Comparison of ENCODE assay signal across 1 cellular context in the genomic region with DNA sequence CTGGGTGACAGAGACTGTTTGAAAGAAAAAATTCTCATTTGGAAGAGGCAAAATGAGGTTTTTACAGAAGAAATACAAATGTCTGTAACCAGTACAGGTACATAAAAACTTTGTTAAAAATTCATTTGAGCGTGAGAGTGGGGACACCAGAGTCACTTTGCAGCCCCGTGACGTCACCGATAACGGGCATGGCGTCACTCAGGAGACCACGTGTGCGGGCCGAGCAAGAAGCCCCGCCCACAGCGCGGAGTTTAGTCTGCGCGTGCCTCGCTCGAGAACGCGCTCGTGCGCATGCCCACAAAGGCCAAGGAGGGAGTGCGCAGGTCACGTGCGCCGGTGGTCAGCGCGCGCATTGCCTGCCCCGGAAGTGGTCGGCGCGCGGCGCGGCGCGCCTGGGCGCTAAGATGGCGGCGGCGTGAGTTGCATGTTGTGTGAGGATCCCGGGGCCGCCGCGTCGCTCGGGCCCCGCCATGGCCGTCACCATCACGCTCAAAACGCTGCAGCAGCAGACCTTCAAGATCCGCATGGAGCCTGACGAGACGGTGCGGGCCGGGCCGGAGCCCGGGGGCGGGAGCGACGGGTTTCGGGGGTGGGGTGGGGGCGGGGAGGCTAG.
TF ChIP-seq lines count a peak whose summit lies in the region.

A gene (plus strand): TSS at position 384 of the 613 bp plus-strand sequence. CDS start 87 bp downstream, at position 471.

TF ChIP-seq in GM23338, 12 proteins besides CTCF, POLR2A, EP300 and RAD21:
- TF ChIP-seq ZNF331 (CRISPR knock-in tag; IDR thresholded peaks at IDR 0.05; ENCODE audit: low read depth), result 0 out of 2 replicates have a peak, but pooled peaks have one; percentile 16
- TF ChIP-seq ZNF114 (CRISPR knock-in tag; IDR thresholded peaks at IDR 0.05), result no peak
- TF ChIP-seq, protein P1, sequence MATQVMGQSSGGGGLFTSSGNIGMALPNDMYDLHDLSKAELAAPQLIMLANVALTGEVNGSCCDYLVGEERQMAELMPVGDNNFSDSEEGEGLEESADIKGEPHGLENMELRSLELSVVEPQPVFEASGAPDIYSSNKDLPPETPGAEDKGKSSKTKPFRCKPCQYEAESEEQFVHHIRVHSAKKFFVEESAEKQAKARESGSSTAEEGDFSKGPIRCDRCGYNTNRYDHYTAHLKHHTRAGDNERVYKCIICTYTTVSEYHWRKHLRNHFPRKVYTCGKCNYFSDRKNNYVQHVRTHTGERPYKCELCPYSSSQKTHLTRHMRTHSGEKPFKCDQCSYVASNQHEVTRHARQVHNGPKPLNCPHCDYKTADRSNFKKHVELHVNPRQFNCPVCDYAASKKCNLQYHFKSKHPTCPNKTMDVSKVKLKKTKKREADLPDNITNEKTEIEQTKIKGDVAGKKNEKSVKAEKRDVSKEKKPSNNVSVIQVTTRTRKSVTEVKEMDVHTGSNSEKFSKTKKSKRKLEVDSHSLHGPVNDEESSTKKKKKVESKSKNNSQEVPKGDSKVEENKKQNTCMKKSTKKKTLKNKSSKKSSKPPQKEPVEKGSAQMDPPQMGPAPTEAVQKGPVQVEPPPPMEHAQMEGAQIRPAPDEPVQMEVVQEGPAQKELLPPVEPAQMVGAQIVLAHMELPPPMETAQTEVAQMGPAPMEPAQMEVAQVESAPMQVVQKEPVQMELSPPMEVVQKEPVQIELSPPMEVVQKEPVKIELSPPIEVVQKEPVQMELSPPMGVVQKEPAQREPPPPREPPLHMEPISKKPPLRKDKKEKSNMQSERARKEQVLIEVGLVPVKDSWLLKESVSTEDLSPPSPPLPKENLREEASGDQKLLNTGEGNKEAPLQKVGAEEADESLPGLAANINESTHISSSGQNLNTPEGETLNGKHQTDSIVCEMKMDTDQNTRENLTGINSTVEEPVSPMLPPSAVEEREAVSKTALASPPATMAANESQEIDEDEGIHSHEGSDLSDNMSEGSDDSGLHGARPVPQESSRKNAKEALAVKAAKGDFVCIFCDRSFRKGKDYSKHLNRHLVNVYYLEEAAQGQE (IDR thresholded peaks at IDR 0.05; ENCODE audit: unreplicated experiment), result no peak
- peak; percentile 80 for TF ChIP-seq POLR2AphosphoS5 (IDR thresholded peaks at IDR 0.05; ENCODE audit: low read depth)
- TF ChIP-seq, protein P2, sequence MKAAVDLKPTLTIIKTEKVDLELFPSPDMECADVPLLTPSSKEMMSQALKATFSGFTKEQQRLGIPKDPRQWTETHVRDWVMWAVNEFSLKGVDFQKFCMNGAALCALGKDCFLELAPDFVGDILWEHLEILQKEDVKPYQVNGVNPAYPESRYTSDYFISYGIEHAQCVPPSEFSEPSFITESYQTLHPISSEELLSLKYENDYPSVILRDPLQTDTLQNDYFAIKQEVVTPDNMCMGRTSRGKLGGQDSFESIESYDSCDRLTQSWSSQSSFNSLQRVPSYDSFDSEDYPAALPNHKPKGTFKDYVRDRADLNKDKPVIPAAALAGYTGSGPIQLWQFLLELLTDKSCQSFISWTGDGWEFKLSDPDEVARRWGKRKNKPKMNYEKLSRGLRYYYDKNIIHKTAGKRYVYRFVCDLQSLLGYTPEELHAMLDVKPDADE (IDR thresholded peaks at IDR 0.05), result peak; percentile 80
- peak; percentile 100 for TF ChIP-seq CREB1 (CRISPR knock-in tag; IDR thresholded peaks at IDR 0.05; ENCODE audit: low read depth)
